In genomic region chr6:156949376-156949775, GRCh38 we compare ENCODE assay signal across 10 cellular contexts.
DNase-seq lines count a peak whose midpoint lies in the region; ATAC-seq lines count a peak whose summit lies in the region.
"Had no signal": no experiment of that assay in that cellular context is flagged by ENCODE, and none has a peak within 500 bp of the region (broad histone marks: within the 10 kb centered on the region; RNA-seq: fewer than 3 reads in every experiment).

No MANE protein-coding gene starts in this region.

- DNase-seq in A172 (ENCODE audit: low spot score), result peak; percentile 68
- DNase-seq in HT1080 (ENCODE audit: low read depth), result peak; percentile 83
- peak; percentile 79 for DNase-seq in astrocyte of the hippocampus (ENCODE audit: low read depth, low spot score)
- DNase-seq in islet precursor cell, result peak; percentile 89
- no peak for DNase-seq in T-cell
- DNase-seq in naive thymus-derived CD8-positive, alpha-beta T cell, result no peak
- no peak for DNase-seq in stimulated activated CD4-positive, alpha-beta T cell treated with anti-CD3 and anti-CD28 coated beads, Interleukin-15, amount 100 ng/mL, for 24 hours
- no peak for DNase-seq in activated CD8-positive, alpha-beta T cell treated with anti-CD3 and anti-CD28 coated beads, Interleukin-2, amount 10 ng/mL, durations not matched to agents 7 days and 5 days
- DNase-seq: activated effector memory CD4-positive, alpha-beta T cell treated with anti-CD3 and anti-CD28 coated beads, Interleukin-2, amount 50 U/mL, for 16 hours; NCI-H1105 treated with DMSO at 0.1 percent for 48 hours had no signal

- no peak overlapping the region for H3K27ac Mint-ChIP-seq in T-cell
- peak overlapping the region in 1 of 10 donors; percentile 53 for H3K27ac Mint-ChIP-seq in naive thymus-derived CD8-positive, alpha-beta T cell
- no peak overlapping the region for H3K27ac Mint-ChIP-seq in activated CD8-positive, alpha-beta T cell treated with anti-CD3 and anti-CD28 coated beads, Interleukin-2, amount 10 ng/mL, durations not matched to agents 7 days and 5 days

- no peak for ATAC-seq in T-cell (replicated peaks in 1 of 4)
- ATAC-seq in naive thymus-derived CD8-positive, alpha-beta T cell, result no peak
- ATAC-seq in activated CD8-positive, alpha-beta T cell treated with anti-CD3 and anti-CD28 coated beads, Interleukin-2, amount 10 ng/mL, durations not matched to agents 7 days and 5 days, result no peak

- H3K4me3 Mint-ChIP-seq in T-cell, result no peak overlapping the region
- H3K4me3 Mint-ChIP-seq in naive thymus-derived CD8-positive, alpha-beta T cell, result no peak overlapping the region
- H3K4me3 Mint-ChIP-seq in activated CD8-positive, alpha-beta T cell treated with anti-CD3 and anti-CD28 coated beads, Interleukin-2, amount 10 ng/mL, durations not matched to agents 7 days and 5 days, result no peak overlapping the region

- CTCF ChIA-PET in T-cell (lab: Charles Lee), result no interaction called here
- CTCF ChIA-PET in activated CD8-positive, alpha-beta T cell treated with anti-CD3 and anti-CD28 coated beads, Interleukin-2, amount 10 ng/mL, durations not matched to agents 7 days and 5 days (lab: Charles Lee), result no interaction called here

- H3K9me3 Mint-ChIP-seq in T-cell, result no peaks in the 10 kb centered on the region
- no peaks in the 10 kb centered on the region for H3K9me3 Mint-ChIP-seq in naive thymus-derived CD8-positive, alpha-beta T cell
- H3K9me3 Mint-ChIP-seq in activated CD8-positive, alpha-beta T cell treated with anti-CD3 and anti-CD28 coated beads, Interleukin-2, amount 10 ng/mL, durations not matched to agents 7 days and 5 days (ENCODE audit: insufficient read depth), result no peaks in the 10 kb centered on the region

- peaks cover 63 to 67% (median 64%) of the 10 kb centered on the region in 3 donors for H3K4me1 Mint-ChIP-seq in T-cell
- peaks cover 29 to 73% (median 59%) of the 10 kb centered on the region in 4 donors for H3K4me1 Mint-ChIP-seq in naive thymus-derived CD8-positive, alpha-beta T cell
- peaks cover 18% of the 10 kb centered on the region for H3K4me1 Mint-ChIP-seq in activated CD8-positive, alpha-beta T cell treated with anti-CD3 and anti-CD28 coated beads, Interleukin-2, amount 10 ng/mL, durations not matched to agents 7 days and 5 days (ENCODE audit: low read depth)

- POLR2A ChIA-PET in T-cell (lab: Charles Lee), result interaction anchor here in 1 of 2 donors (0.6 kb wide), 1 partner anchor 16 kb away, joined by 4 read pairs; no protein-coding TSS in a partner anchor
- POLR2A ChIA-PET in naive thymus-derived CD8-positive, alpha-beta T cell (lab: Charles Lee), result interaction anchor here (0.5 kb wide), 1 partner anchor 1096 kb away, joined by 3 read pairs; no protein-coding TSS in a partner anchor
- POLR2A ChIA-PET in activated CD8-positive, alpha-beta T cell treated with anti-CD3 and anti-CD28 coated beads, Interleukin-2, amount 10 ng/mL, durations not matched to agents 7 days and 5 days (lab: Charles Lee), result no interaction called here

- no peaks in the 10 kb centered on the region for H3K27me3 Mint-ChIP-seq in T-cell
- no peaks in the 10 kb centered on the region for H3K27me3 Mint-ChIP-seq in naive thymus-derived CD8-positive, alpha-beta T cell
- H3K27me3 Mint-ChIP-seq in activated CD8-positive, alpha-beta T cell treated with anti-CD3 and anti-CD28 coated beads, Interleukin-2, amount 10 ng/mL, durations not matched to agents 7 days and 5 days (ENCODE audit: low read depth), result no peaks in the 10 kb centered on the region

- no peaks in the 10 kb centered on the region for H3K36me3 Mint-ChIP-seq in T-cell
- peaks cover 0 to 4% (median 0%) of the 10 kb centered on the region in 3 donors for H3K36me3 Mint-ChIP-seq in naive thymus-derived CD8-positive, alpha-beta T cell
- no peaks in the 10 kb centered on the region for H3K36me3 Mint-ChIP-seq in activated CD8-positive, alpha-beta T cell treated with anti-CD3 and anti-CD28 coated beads, Interleukin-2, amount 10 ng/mL, durations not matched to agents 7 days and 5 days (ENCODE audit: low read depth)

Comparison
In these comparisons a context has a peak if more than half of its experiments do, and no peak if none do; other contexts are left out.
1. DNase-seq: peak in A172 (single experiment), HT1080 (single experiment), astrocyte of the hippocampus (single experiment) and islet precursor cell (single experiment); none in T-cell (0 of 34), naive thymus-derived CD8-positive, alpha-beta T cell (0 of 10), stimulated activated CD4-positive, alpha-beta T cell treated with anti-CD3 and anti-CD28 coated beads, Interleukin-15, amount 100 ng/mL, for 24 hours (single experiment) and activated CD8-positive, alpha-beta T cell treated with anti-CD3 and anti-CD28 coated beads, Interleukin-2, amount 10 ng/mL, durations not matched to agents 7 days and 5 days (single experiment).